ENCODE assay signal across 1 cellular context in genomic region chr11:75526192-75526541, GRCh38.
TF ChIP-seq lines count a peak whose summit lies in the region.

No MANE protein-coding gene starts in this region.

TF ChIP-seq in H1, 55 proteins besides CTCF, POLR2A, EP300 and RAD21 (continued from another document):
- TF ChIP-seq SIN3A (conservative IDR thresholded peaks at IDR 0.05 in 1 of 2, IDR thresholded peaks at IDR 0.05 in 1 of 2; ENCODE audit: low read depth in 1 of 2, low read length in 2 of 2) (no peak), SIRT6 (IDR thresholded peaks at IDR 0.05; ENCODE audit: low read length) (no peak), CHD2 (IDR thresholded peaks at IDR 0.05; ENCODE audit: low read length) (no peak), JUN (IDR thresholded peaks at IDR 0.05; ENCODE audit: low read depth, low read length) (no peak), TBP (IDR thresholded peaks at IDR 0.05; ENCODE audit: low read depth, low read length) (no peak), GABPA (IDR thresholded peaks at IDR 0.05; ENCODE audit: borderline replicate concordance, insufficient read depth, low read length) (no peak), HDAC6 (IDR thresholded peaks at IDR 0.05; ENCODE audit: low read depth, low read length) (no peak), NANOG (IDR thresholded peaks at IDR 0.05; ENCODE audit: insufficient read depth, low read depth, low read length, poor library complexity, severe bottlenecking) (no peak), TAF1 (IDR thresholded peaks at IDR 0.05; ENCODE audit: low read depth, low read length) (no peak), CEBPB (IDR thresholded peaks at IDR 0.05; ENCODE audit: low read depth, low read length) (no peak), ASH2L (IDR thresholded peaks at IDR 0.05; ENCODE audit: low read length) (no peak), CBX8 (IDR thresholded peaks at IDR 0.05; ENCODE audit: borderline replicate concordance, low read depth, low read length) (no peak), RNF2 (IDR thresholded peaks at IDR 0.05; ENCODE audit: borderline replicate concordance, low read depth, low read length, missing control alignments, poor library complexity, severe bottlenecking) (no peak), SAP30 (IDR thresholded peaks at IDR 0.05; ENCODE audit: insufficient read depth, insufficient replicate concordance, low read length) (no peak), SP1 (IDR thresholded peaks at IDR 0.05; ENCODE audit: low read depth, low read length) (no peak), KDM5A (IDR thresholded peaks at IDR 0.05; ENCODE audit: low read length) (no peak)
